ENCODE assay signal across 10 cellular contexts in the genomic region with DNA sequence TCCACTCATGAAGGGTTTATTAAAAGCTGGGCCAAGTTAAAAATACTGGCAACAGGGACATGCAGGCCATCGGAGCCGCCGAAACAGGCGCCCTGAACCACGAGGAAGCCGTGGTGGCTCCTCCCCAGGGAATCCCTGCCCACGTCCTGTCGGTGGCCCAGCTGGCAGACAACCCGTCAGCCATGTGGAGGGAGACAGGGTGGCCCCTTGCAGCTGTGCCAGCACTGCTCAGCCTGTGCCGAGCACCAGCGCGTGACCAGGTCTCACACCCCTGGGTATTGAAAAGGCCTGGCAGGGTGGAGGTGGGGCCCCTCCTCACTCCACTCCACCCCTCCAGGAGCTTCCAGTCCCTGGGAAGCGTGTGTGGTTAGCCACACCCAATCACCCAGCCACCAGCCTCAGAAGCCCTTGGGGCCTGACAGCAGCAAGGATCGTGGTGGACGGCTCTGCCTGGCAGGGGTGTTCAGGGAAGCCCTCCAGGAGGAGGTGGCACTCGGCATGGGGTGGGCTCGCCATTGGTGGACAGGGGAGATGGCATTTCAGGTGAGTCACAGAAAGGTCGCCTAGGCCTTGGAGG. TPM values are rescaled to one million over a fixed set of nuclear protein-coding genes. Genes with fewer than 3 reads are reported as not detected.
DNase-seq lines count a peak whose midpoint lies in the region; ATAC-seq and TF ChIP-seq lines count a peak whose summit lies in the region.
"Had no signal": no experiment of that assay in that cellular context is flagged by ENCODE, and none has a peak within 500 bp of the region (broad histone marks: within the 10 kb centered on the region; RNA-seq: fewer than 3 reads in every experiment).

No MANE protein-coding gene starts in this region.

- peak overlapping the region; percentile 27 to 62 for H3K27ac Mint-ChIP-seq in stimulated activated naive CD8-positive, alpha-beta T cell treated with anti-CD3 and anti-CD28 coated beads, Interleukin-15, amount 100 ng/mL, for 72 hours
- no peak overlapping the region for H3K27ac Mint-ChIP-seq in WTC11

- no peak for TF ChIP-seq CTCF in WTC11 (IDR thresholded peaks at IDR 0.05)

- ATAC-seq in stimulated activated naive CD8-positive, alpha-beta T cell treated with anti-CD3 and anti-CD28 coated beads, Interleukin-15, amount 100 ng/mL, for 72 hours = no peak
- ATAC-seq in stimulated activated naive CD8-positive, alpha-beta T cell treated with anti-CD3 and anti-CD28 coated beads, Interleukin-15, Interleukin-2, amounts not matched to agents 100 U/mL and 50 U/mL, for 24 hours = no peak
- ATAC-seq in WTC11 = no peak

- H3K4me1 Mint-ChIP-seq in stimulated activated naive CD8-positive, alpha-beta T cell treated with anti-CD3 and anti-CD28 coated beads, Interleukin-15, amount 100 ng/mL, for 72 hours = peaks cover 7% of the 10 kb centered on the region
- H3K4me1 Mint-ChIP-seq in WTC11 = peaks cover 35% of the 10 kb centered on the region

- POLR2A ChIA-PET in WTC11 (lab: Charles Lee) = no interaction called here

- no peak overlapping the region for H3K4me3 Mint-ChIP-seq in stimulated activated naive CD8-positive, alpha-beta T cell treated with anti-CD3 and anti-CD28 coated beads, Interleukin-15, amount 100 ng/mL, for 72 hours
- no peak overlapping the region for H3K4me3 Mint-ChIP-seq in WTC11

- no peaks in the 10 kb centered on the region for H3K36me3 Mint-ChIP-seq in WTC11

- no peaks in the 10 kb centered on the region for H3K9me3 Mint-ChIP-seq in stimulated activated naive CD8-positive, alpha-beta T cell treated with anti-CD3 and anti-CD28 coated beads, Interleukin-15, amount 100 ng/mL, for 72 hours
- H3K9me3 Mint-ChIP-seq in WTC11 = peaks cover 5% of the 10 kb centered on the region; the same call in 1 of the 2 replicates

- CTCF ChIA-PET in WTC11 (lab: Charles Lee) = interaction anchor here (0.5 kb wide), 1 partner anchor 144 kb away, joined by 3 read pairs; no protein-coding TSS in a partner anchor

- DNase-seq in stimulated activated naive CD8-positive, alpha-beta T cell treated with anti-CD3 and anti-CD28 coated beads, Interleukin-15, amount 100 ng/mL, for 72 hours = no peak
- DNase-seq in stimulated activated naive CD8-positive, alpha-beta T cell treated with anti-CD3 and anti-CD28 coated beads, Interleukin-15, Interleukin-2, amounts not matched to agents 100 U/mL and 50 U/mL, for 24 hours = no peak
- DNase-seq in NCI-H2029 (lab: John Stamatoyannopoulos, UW) = peak; percentile 68
- no peak for DNase-seq in WTC11 (ENCODE audit: low spot score)
- no peak for DNase-seq in NCI-H446 (lab: John Stamatoyannopoulos, UW)
- no peak for DNase-seq in activated CD4-positive, alpha-beta T cell treated with anti-CD3 and anti-CD28 coated beads, Interleukin-2, amount 50 U/mL, for 4 hours
- no peak for DNase-seq in medulla oblongata (ENCODE audit: extremely low spot score)
- DNase-seq in CD1c-positive myeloid dendritic cell (ENCODE audit: extremely low spot score) = no peak
- DNase-seq: WERI-Rb-1 had no signal

- peaks cover 53% of the 10 kb centered on the region for H3K27me3 Mint-ChIP-seq in stimulated activated naive CD8-positive, alpha-beta T cell treated with anti-CD3 and anti-CD28 coated beads, Interleukin-15, amount 100 ng/mL, for 72 hours
- H3K27me3 Mint-ChIP-seq in WTC11 (ENCODE audit: low read depth) = peaks cover 24% of the 10 kb centered on the region

TF ChIP-seq in WTC11, 78 proteins besides CTCF, POLR2A, EP300 and RAD21:
- TF ChIP-seq ZNF138 (CRISPR knock-in tag; conservative IDR thresholded peaks at IDR 0.05) (no peak), ELF4 (CRISPR knock-in tag; IDR thresholded peaks at IDR 0.05; ENCODE audit: low read depth) (no peak), NR2C2 (CRISPR knock-in tag; IDR thresholded peaks at IDR 0.05) (no peak), ESRRA (CRISPR knock-in tag; IDR thresholded peaks at IDR 0.05; ENCODE audit: borderline replicate concordance) (no peak), FOXP1 (CRISPR knock-in tag; IDR thresholded peaks at IDR 0.05; ENCODE audit: borderline replicate concordance) (0 out of 2 replicates have a peak, but pooled peaks have one; percentile 32)
- TF ChIP-seq, protein P1, sequence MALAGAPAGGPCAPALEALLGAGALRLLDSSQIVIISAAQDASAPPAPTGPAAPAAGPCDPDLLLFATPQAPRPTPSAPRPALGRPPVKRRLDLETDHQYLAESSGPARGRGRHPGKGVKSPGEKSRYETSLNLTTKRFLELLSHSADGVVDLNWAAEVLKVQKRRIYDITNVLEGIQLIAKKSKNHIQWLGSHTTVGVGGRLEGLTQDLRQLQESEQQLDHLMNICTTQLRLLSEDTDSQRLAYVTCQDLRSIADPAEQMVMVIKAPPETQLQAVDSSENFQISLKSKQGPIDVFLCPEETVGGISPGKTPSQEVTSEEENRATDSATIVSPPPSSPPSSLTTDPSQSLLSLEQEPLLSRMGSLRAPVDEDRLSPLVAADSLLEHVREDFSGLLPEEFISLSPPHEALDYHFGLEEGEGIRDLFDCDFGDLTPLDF (CRISPR knock-in tag; IDR thresholded peaks at IDR 0.05) = no peak

RNA-seq across cellular contexts. Expression of a gene that starts 12.4 kb away (rescaled TPM):
- 3.0 to 3.3 TPM (median 3.1 TPM) in 3 replicates for total RNA-seq in WTC11 (2021)
- total RNA-seq: NCI-H460 had no signal
